In the genomic region with DNA sequence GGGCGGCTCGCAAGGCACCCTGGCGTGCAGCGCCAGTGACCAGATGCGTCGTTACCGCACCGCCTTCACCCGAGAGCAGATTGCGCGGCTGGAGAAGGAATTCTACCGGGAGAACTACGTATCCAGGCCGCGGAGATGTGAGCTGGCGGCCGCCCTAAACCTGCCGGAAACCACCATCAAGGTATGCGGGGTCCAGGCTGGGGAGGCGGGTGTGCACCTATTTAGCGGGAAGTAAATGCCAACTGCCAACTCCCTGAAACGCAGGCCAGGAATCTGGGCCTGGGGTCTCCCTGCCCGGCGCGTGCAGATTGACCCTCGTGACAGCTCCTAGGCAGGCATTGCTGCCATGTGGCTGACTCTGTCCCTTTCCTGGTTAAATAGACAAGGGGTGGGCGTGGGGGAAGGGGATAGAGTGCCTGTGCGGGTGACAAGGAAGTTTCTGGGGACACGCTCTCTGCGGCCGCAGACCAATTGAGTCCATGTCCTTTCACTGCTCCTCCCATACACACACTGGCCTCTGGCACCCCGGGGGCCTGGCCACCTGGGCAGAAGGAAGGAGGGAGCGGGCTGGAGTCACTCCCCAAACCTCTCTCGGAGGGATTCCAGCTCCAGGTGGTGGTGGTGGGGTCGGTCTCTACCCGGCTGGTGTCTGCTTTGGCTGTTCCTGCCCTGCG, we compare ENCODE assay signal across 14 cellular contexts. TPM values are rescaled to one million over a fixed set of nuclear protein-coding genes. Genes with fewer than 3 reads are reported as not detected.
DNase-seq lines count a peak whose midpoint lies in the region; ATAC-seq and TF ChIP-seq lines count a peak whose summit lies in the region.
"Had no signal": no experiment of that assay in that cellular context is flagged by ENCODE, and none has a peak within 500 bp of the region (broad histone marks: within the 10 kb centered on the region; RNA-seq: fewer than 3 reads in every experiment).

No MANE protein-coding gene starts in this region.

- no peak overlapping the region for H3K4me3 Mint-ChIP-seq in natural killer cell treated with Interleukin-12 subunit alpha and Interleukin-12 subunit beta and Interleukin-15 and Interleukin-18, amount 100 ng/mL, for 72 hours

- CTCF ChIA-PET in Panc1 (lab: Charles Lee) = no interaction called here

- H3K27ac ChIP-seq in Panc1 (ENCODE audit: low read length) = no peak overlapping the region
- no peak overlapping the region for H3K27ac ChIP-seq in psoas muscle
- H3K27ac ChIP-seq: BLaER1 treated with 17β-estradiol and CSF1 and Interleukin-3, amounts not matched to agents 10 nM and 100 nM; dorsolateral prefrontal cortex; WERI-Rb-1 had no signal

- POLR2A ChIA-PET in Panc1 (lab: Charles Lee) = no interaction called here

- peaks cover 6 to 12% of the 10 kb centered on the region in 2 donors for H3K4me1 Mint-ChIP-seq in natural killer cell treated with Interleukin-12 subunit alpha and Interleukin-12 subunit beta and Interleukin-15 and Interleukin-18, amount 100 ng/mL, for 72 hours (ENCODE audit: low read depth in 2 of 2)

- intact Hi-C loops in Panc1 (cut with micrococcal nuclease; ENCODE audit: unreplicated experiment) (no loop called here), psoas muscle (cut with DNase I) (loop anchor here in 1 of 2 donors (5.0 kb wide), 1 partner anchor 147 kb away; no protein-coding TSS in a partner anchor)

- H3K36me3 ChIP-seq in Panc1 (ENCODE audit: control insufficient read depth, insufficient read depth, low read length) (no peaks in the 10 kb centered on the region), iPS-15b (ENCODE audit: control insufficient read depth, insufficient read depth, low read length) (no peaks in the 10 kb centered on the region), psoas muscle (ENCODE audit: insufficient read depth in 1 of 2, low read depth in 1 of 2) (no peaks in the 10 kb centered on the region)
- H3K36me3 ChIP-seq: BLaER1 treated with 17β-estradiol and CSF1 and Interleukin-3, amounts not matched to agents 10 nM and 100 nM; WERI-Rb-1 had no signal

- H3K4me3 ChIP-seq in Panc1 (ENCODE audit: low read depth in 2 of 2, low read length in 2 of 2) (peak overlapping the region; percentile 28 to 45), iPS-15b (ENCODE audit: low read depth, low read length) (peak overlapping the region; percentile 41), psoas muscle (peak overlapping the region; percentile 57)
- H3K4me3 ChIP-seq: BLaER1 treated with 17β-estradiol and CSF1 and Interleukin-3, amounts not matched to agents 10 nM and 100 nM had no signal

- no peaks in the 10 kb centered on the region; the same call in none of the 2 replicates for H3K4me1 ChIP-seq in Panc1 (ENCODE audit: control insufficient read depth, insufficient read depth, low read length)
- peaks cover 5% of the 10 kb centered on the region for H3K4me1 ChIP-seq in iPS-15b (ENCODE audit: control insufficient read depth, insufficient read depth, low read length)
- peaks cover 21% of the 10 kb centered on the region for H3K4me1 ChIP-seq in psoas muscle

- H3K36me3 Mint-ChIP-seq in natural killer cell treated with Interleukin-12 subunit alpha and Interleukin-12 subunit beta and Interleukin-15 and Interleukin-18, amount 100 ng/mL, for 72 hours = no peaks in the 10 kb centered on the region

- peaks cover 58 to 79% of the 10 kb centered on the region in 2 donors for H3K27me3 Mint-ChIP-seq in natural killer cell treated with Interleukin-12 subunit alpha and Interleukin-12 subunit beta and Interleukin-15 and Interleukin-18, amount 100 ng/mL, for 72 hours

- no peak overlapping the region for H3K9ac ChIP-seq in iPS-15b (ENCODE audit: low read depth, low read length)
- H3K9ac ChIP-seq: BLaER1 treated with 17β-estradiol and CSF1 and Interleukin-3, amounts not matched to agents 10 nM and 100 nM had no signal

- no peak overlapping the region for H3K27ac Mint-ChIP-seq in natural killer cell treated with Interleukin-12 subunit alpha and Interleukin-12 subunit beta and Interleukin-15 and Interleukin-18, amount 100 ng/mL, for 72 hours

- no peak for TF ChIP-seq CTCF in GM10266 (IDR thresholded peaks at IDR 0.05; ENCODE audit: control insufficient read depth, insufficient read depth, low read depth, missing control alignments)
- TF ChIP-seq CTCF in Panc1 (IDR thresholded peaks at IDR 0.05) = no peak
- no peak for TF ChIP-seq CTCF in psoas muscle (IDR thresholded peaks at IDR 0.05)

- DNase-seq in GM10266 (ENCODE audit: extremely low spot score) (peak; percentile 23), Panc1 (ENCODE audit: low read depth, low spot score) (no peak), psoas muscle (no peak), NCI-H226 (no peak), NCI-H524 (lab: John Stamatoyannopoulos, UW) (no peak)
- no peak for DNase-seq in natural killer cell treated with Interleukin-12 subunit alpha and Interleukin-12 subunit beta and Interleukin-15 and Interleukin-18, amount 100 ng/mL, for 72 hours (ENCODE audit: low spot score)
- DNase-seq: amniotic stem cell, dorsolateral prefrontal cortex, foreskin melanocyte, WERI-Rb-1 had no signal

- no peaks in the 10 kb centered on the region for H3K9me3 Mint-ChIP-seq in natural killer cell treated with Interleukin-12 subunit alpha and Interleukin-12 subunit beta and Interleukin-15 and Interleukin-18, amount 100 ng/mL, for 72 hours

- no peak; the same call in 1 of the 2 replicates for ATAC-seq in Panc1
- ATAC-seq in psoas muscle = peak in 3 of 4 donors; percentile 15 to 30 (median 15)
- no peak for ATAC-seq in GM18520 (IDR thresholded peaks at IDR 0.05; ENCODE audit: unreplicated experiment)
- ATAC-seq in natural killer cell treated with Interleukin-12 subunit alpha and Interleukin-12 subunit beta and Interleukin-15 and Interleukin-18, amount 100 ng/mL, for 72 hours = no peak

- H3K27me3 ChIP-seq in Panc1 (ENCODE audit: control insufficient read depth, insufficient read depth, low read length) = peaks cover 35% of the 10 kb centered on the region
- peaks cover 100% of the 10 kb centered on the region for H3K27me3 ChIP-seq in iPS-15b (ENCODE audit: control insufficient read depth, insufficient read depth, low read length)
- H3K27me3 ChIP-seq in psoas muscle (ENCODE audit: insufficient read depth in 3 of 3, low read length in 2 of 3) = peaks cover 0 to 100% (median 72%) of the 10 kb centered on the region in 3 donors

- in situ Hi-C loops in Panc1 (cut with HindIII; ENCODE audit: low pct_unique_long_range_greater_than_20kb, low sequenced_read_pairs) = no loop called here

- 8 to 12% (median 12%) methylated on average over 33 to 37 of the region's 37 CpGs for WGBS in psoas muscle, 3 donors

- H3K9me3 ChIP-seq in Panc1 (ENCODE audit: control insufficient read depth, insufficient read depth, low read depth, low read length) (no peaks in the 10 kb centered on the region), iPS-15b (ENCODE audit: control insufficient read depth, insufficient read depth, low read length) (no peaks in the 10 kb centered on the region), psoas muscle (no peaks in the 10 kb centered on the region)

- no TSS peak for BruUV-seq in Panc1 (replicated peaks; lab: Mats Ljungman, UMichigan)

RNA-seq across cellular contexts. Expression of gene EVX1, which starts 2.7 kb away (rescaled TPM):
- total RNA-seq in Panc1 (2021; ENCODE audit: unreplicated experiment) = 0.10 TPM
- polyA plus RNA-seq in Panc1 (2012; ENCODE audit: insufficient read length) = 0.16 TPM
- not detected for total RNA-seq in psoas muscle
- polyA plus RNA-seq in psoas muscle = not detected
- total RNA-seq in natural killer cell treated with Interleukin-12 subunit alpha and Interleukin-12 subunit beta and Interleukin-15 and Interleukin-18, amount 100 ng/mL, for 72 hours = not detected
- total RNA-seq: osteocyte had no signal

RNA-seq across cellular contexts. Expression of gene HOXA13, which starts 45.4 kb away (rescaled TPM):
- total RNA-seq in Panc1 (2021; ENCODE audit: unreplicated experiment) (1.2 TPM), psoas muscle (under 1 TPM in 1 of 4 donors, not detected in 3; 0.06 TPM)
- polyA plus RNA-seq in Panc1 (2012; ENCODE audit: insufficient read length) = 0.64 TPM
- polyA plus RNA-seq in psoas muscle = under 1 TPM in 2 of 3 donors, not detected in 1; 0.01 to 0.08 TPM
- total RNA-seq in natural killer cell treated with Interleukin-12 subunit alpha and Interleukin-12 subunit beta and Interleukin-15 and Interleukin-18, amount 100 ng/mL, for 72 hours = not detected
- total RNA-seq: osteocyte had no signal

Comparison
In these comparisons a context has a peak if more than half of its experiments do, and no peak if none do; other contexts are left out.
1. ATAC-seq: peak in psoas muscle (3 of 4); none in Panc1 (single experiment), GM18520 (single experiment) and natural killer cell treated with Interleukin-12 subunit alpha and Interleukin-12 subunit beta and Interleukin-15 and Interleukin-18, amount 100 ng/mL, for 72 hours (0 of 2).
2. Peak in every context shown above with its lines, with median percentiles within 50 percentile points of each other: H3K4me3 ChIP-seq.